ENCODE assay signal across 18 cellular contexts in the genomic region with DNA sequence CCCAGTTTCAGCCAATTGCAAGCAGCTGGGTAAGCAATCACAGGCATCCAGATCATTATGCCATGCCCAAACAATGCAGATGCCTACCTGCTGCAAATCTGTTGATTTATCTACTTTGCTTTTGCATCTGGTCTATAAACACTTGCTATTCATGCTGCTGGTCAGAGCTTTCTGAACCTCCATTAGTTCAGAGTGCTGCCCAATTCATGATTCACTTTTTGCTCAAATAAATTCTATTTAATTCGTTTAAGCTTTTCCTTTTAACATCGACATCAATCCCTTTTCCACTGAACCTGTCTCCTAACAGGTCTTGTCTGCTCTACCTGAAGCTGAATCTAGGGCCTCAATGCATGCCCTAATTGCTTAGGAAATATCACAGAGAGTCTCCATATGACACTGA.
A peak's percentile ranks its signal among the peaks of the same experiment; 100 is the strongest.
DNase-seq lines count a peak whose midpoint lies in the region; ATAC-seq and TF ChIP-seq lines count a peak whose summit lies in the region.
"Had no signal": no experiment of that assay in that cellular context is flagged by ENCODE, and none has a peak within 500 bp of the region (broad histone marks: within the 10 kb centered on the region; RNA-seq: fewer than 3 reads in every experiment).

No MANE protein-coding gene starts in this region.

- ATAC-seq in foreskin keratinocyte (no peak), HG03378 (IDR thresholded peaks at IDR 0.05; ENCODE audit: unreplicated experiment) (no peak), GM21529 (IDR thresholded peaks at IDR 0.05; ENCODE audit: unreplicated experiment) (no peak)
- ATAC-seq: CD8-positive, alpha-beta T cell had no signal

- no peak overlapping the region for H3K27ac ChIP-seq in foreskin keratinocyte
- H3K27ac ChIP-seq: 22Rv1, BLaER1, C4-2B had no signal

- TF ChIP-seq POLR2A in erythroblast (IDR thresholded peaks at IDR 0.05; ENCODE audit: low read length), result no peak

- H3K27me3 ChIP-seq in foreskin keratinocyte, result peaks cover 5% of the 10 kb centered on the region
- H3K27me3 ChIP-seq: BLaER1 had no signal

- DNase-seq in NCI-H748 (lab: John Stamatoyannopoulos, UW; ENCODE audit: unreplicated experiment) (peak; percentile 37), NCI-H748 treated with DMSO at 0.1 percent for 48 hours (lab: John Stamatoyannopoulos, UW) (no peak), NCI-H69 (lab: John Stamatoyannopoulos, UW) (peak; percentile 78), foreskin keratinocyte (peak; percentile 4 to 18), erythroblast (lab: John Stamatoyannopoulos, UW) (no peak), EL (no peak)
- DNase-seq: CD4-positive, CD25-positive, alpha-beta regulatory T cell; CD8-positive, alpha-beta T cell; DMS 273 treated with DMSO at 0.1 percent for 48 hours; DMS79; GF-D8; GOT3 had no signal

- H3K4me1 ChIP-seq in foreskin keratinocyte, result no peaks in the 10 kb centered on the region
- H3K4me1 ChIP-seq: BLaER1, HAP-1 had no signal

- TF ChIP-seq CTCF in foreskin keratinocyte (conservative IDR thresholded peaks at IDR 0.05), result no peak

Comparison
In these comparisons a context has a peak if more than half of its experiments do, and no peak if none do; other contexts are left out.
1. DNase-seq: peak in NCI-H748 (single experiment), NCI-H69 (single experiment) and foreskin keratinocyte (2 of 2); none in NCI-H748 treated with DMSO at 0.1 percent for 48 hours (single experiment), erythroblast (0 of 2) and EL (single experiment).